ENCODE assay signal across 29 cellular contexts in the genomic region with DNA sequence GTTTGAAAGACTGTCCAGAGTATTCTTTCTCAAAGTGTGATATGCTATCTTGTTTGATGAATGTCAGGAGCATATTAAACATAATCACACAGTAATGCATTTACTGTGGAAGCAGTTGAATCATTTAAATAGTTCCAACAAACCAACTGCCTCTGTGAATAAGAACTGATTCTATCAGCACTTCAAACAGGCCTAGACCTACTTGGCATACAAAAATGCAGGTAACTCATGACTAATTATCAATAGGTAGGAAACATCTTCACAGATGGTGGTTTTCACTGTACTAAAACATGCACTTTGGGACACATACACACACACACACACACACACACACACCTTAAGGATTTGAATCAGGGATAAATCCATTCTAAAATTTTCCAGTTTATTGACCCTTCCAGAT.
"Had no signal": no experiment of that assay in that cellular context is flagged by ENCODE, and none has a peak within 500 bp of the region (broad histone marks: within the 10 kb centered on the region; RNA-seq: fewer than 3 reads in every experiment).

No MANE protein-coding gene starts in this region.

- H3K9me3 ChIP-seq: ascending aorta had no signal

- FAIRE-seq: TTC549 had no signal

- H3K27ac ChIP-seq: ascending aorta, cardiac muscle cell, VCaP had no signal

- ATAC-seq: activated CD8-positive, alpha-beta T cell treated with anti-CD3 and anti-CD28 coated beads for 36 hours; activated naive CD8-positive, alpha-beta T cell treated with anti-CD3 and anti-CD28 coated beads, Interleukin-2, amount 50 U/mL, for 24 hours; activated T-cell treated with anti-CD3 and anti-CD28 coated beads, Interleukin-2, amount 50 U/mL, for 4 hours had no signal

- H3K27me3 ChIP-seq: ascending aorta, cardiac muscle cell had no signal

- H3K4me1 ChIP-seq: ascending aorta had no signal

- DNase-seq: activated B cell treated with CpG ODN at 0.5 μM for 24 hours; activated CD4-positive, alpha-beta memory T cell treated with anti-CD3 and anti-CD28 coated beads for 36 hours; activated CD4-positive, alpha-beta T cell treated with anti-CD3 and anti-CD28 coated beads for 4 hours; activated CD4-positive, alpha-beta T cell treated with anti-CD3 and anti-CD28 coated beads, Interleukin-2, amount 10 ng/mL, durations not matched to agents 24 days and 14 days; activated CD4-positive, alpha-beta T cell treated with anti-CD3 and anti-CD28 coated beads, Interleukin-2, amount 50 U/mL, for 1 hour; activated CD4-positive, alpha-beta T cell treated with anti-CD3 and anti-CD28 coated beads, Interleukin-2, amount 50 U/mL, for 4 hours; activated CD4-positive, CD25-positive, alpha-beta regulatory T cell treated with anti-CD3 and anti-CD28 coated beads, Interleukin-2, amount 50 U/mL, for 72 hours; activated CD8-positive, alpha-beta memory T cell treated with anti-CD3 and anti-CD28 coated beads, Interleukin-2, amount 50 U/mL, for 4 hours; activated CD8-positive, alpha-beta T cell treated with anti-CD3 and anti-CD28 coated beads for 36 hours; activated effector memory CD4-positive, alpha-beta T cell treated with Interleukin-2 at 50 U/mL for 16 hours; activated gamma-delta T cell; activated naive CD4-positive, alpha-beta T cell treated with anti-CD3 and anti-CD28 coated beads, Interleukin-2, amount 10 ng/mL, durations not matched to agents 7 days and 5 days; activated naive CD4-positive, alpha-beta T cell treated with Interleukin-2 at 50 U/mL for 16 hours; activated naive CD8-positive, alpha-beta T cell treated with anti-CD3 and anti-CD28 coated beads, Interleukin-2, amount 10 ng/mL, durations not matched to agents 7 days and 5 days; activated naive CD8-positive, alpha-beta T cell treated with anti-CD3 and anti-CD28 coated beads, Interleukin-2, amount 50 U/mL, for 24 hours; activated T-cell treated with anti-CD3 and anti-CD28 coated beads for 4 hours; activated T-cell treated with anti-CD3 and anti-CD28 coated beads, Interleukin-2, amount 50 U/mL, for 1 hour; activated T-cell treated with anti-CD3 and anti-CD28 coated beads, Interleukin-2, amount 50 U/mL, for 4 hours; amygdala; anterior cingulate cortex; caudate nucleus; cerebellar nuclear complex; T-helper 1 cell; T-helper 2 cell; T-helper 9 cell had no signal

- H3K4me3 ChIP-seq: ascending aorta, cardiac muscle cell had no signal

- H3K36me3 ChIP-seq: ascending aorta, cardiac muscle cell had no signal
